ENCODE assay signal across 8 cellular contexts in genomic region chr16:66603537-66604375, GRCh38. TPM values are rescaled to one million over a fixed set of nuclear protein-coding genes. Genes with fewer than 3 reads are reported as not detected.
A peak's percentile ranks its signal among the peaks of the same experiment; 100 is the strongest.
DNase-seq lines count a peak whose midpoint lies in the region; ATAC-seq and TF ChIP-seq lines count a peak whose summit lies in the region.

No MANE protein-coding gene starts in this region.

- CTCF ChIA-PET in HEK293 (lab: Yijun Ruan, JAX) = interaction anchor here (0.5 to 1.5 kb wide), 4 partner anchors 61 to 199 kb away, joined by 3 to 9 read pairs (median 3); no protein-coding TSS in a partner anchor

- DNase-seq in CD14-positive monocyte (ENCODE audit: low spot score) (peak; percentile 52), Peyer's patch (peak in 2 of 3 donors; percentile 72 to 85), pons (ENCODE audit: low spot score) (peak; percentile 34), ureter (ENCODE audit: low spot score) (peak; percentile 82)
- DNase-seq in activated T-helper 1 cell treated with anti-CD3 and anti-CD28 coated beads, Interleukin-2, amount 50 U/mL, for 16 hours (ENCODE audit: low read depth in 1 of 2, low spot score in 1 of 2) = peak; percentile 50 to 62

- H3K4me1 ChIP-seq in HEK293 (ENCODE audit: control insufficient read depth, insufficient read depth, low read length) (no peaks in the 10 kb centered on the region), Peyer's patch (peaks cover 0 to 35% (median 16%) of the 10 kb centered on the region in 4 donors), gastroesophageal sphincter (peaks cover 0 to 52% (median 15%) of the 10 kb centered on the region in 3 donors)

- no peak for TF ChIP-seq CTCF in CD14-positive monocyte (IDR thresholded peaks at IDR 0.05)
- peak; percentile 46 for TF ChIP-seq CTCF in HEK293 (tag by site-specific recombination; IDR thresholded peaks at IDR 0.05)
- TF ChIP-seq CTCF in Peyer's patch (IDR thresholded peaks at IDR 0.05) = no peak
- no peak for TF ChIP-seq CTCF in gastroesophageal sphincter (IDR thresholded peaks at IDR 0.05)

- no peak for TF ChIP-seq EP300 in gastroesophageal sphincter (IDR thresholded peaks at IDR 0.05)

- peaks cover 43% of the 10 kb centered on the region for H3K4me1 Mint-ChIP-seq in CD14-positive monocyte

- no peaks in the 10 kb centered on the region for H3K27me3 ChIP-seq in Peyer's patch
- H3K27me3 ChIP-seq in gastroesophageal sphincter = peaks cover 50% of the 10 kb centered on the region

- POLR2A ChIA-PET in HEK293 (lab: Yijun Ruan, JAX) = interaction anchor here (1.0 kb wide), 1 partner anchor 239 kb away, joined by 3 read pairs; no protein-coding TSS in a partner anchor

- H3K4me3 ChIP-seq in HEK293 (ENCODE audit: low read depth, low read length) (peak overlapping the region; percentile 69), Peyer's patch (peak overlapping the region; percentile 75 to 83 (median 81)), gastroesophageal sphincter (peak overlapping the region; percentile 30 to 79)

- H3K27ac Mint-ChIP-seq in CD14-positive monocyte = peak overlapping the region in 6 of 7 donors; percentile 52 to 90 (median 76)

- H3K36me3 ChIP-seq in HEK293 (ENCODE audit: control insufficient read depth in 2 of 2, insufficient read depth in 1 of 2, low read length in 2 of 2) (peaks cover 0 to 2% of the 10 kb centered on the region in 2 experiments; a peak in 1 of 3 replicates), Peyer's patch (no peaks in the 10 kb centered on the region), gastroesophageal sphincter (no peaks in the 10 kb centered on the region)

- WGBS in gastroesophageal sphincter (ENCODE audit: low coverage in 1 of 2), 2 donors = 6 to 13% methylated on average over 6 to 31 of the region's 32 CpGs

- peak overlapping the region; percentile 80 for H3K27ac ChIP-seq in HEK293 (ENCODE audit: extremely low read depth, low read depth, low read length)
- peak overlapping the region; percentile 82 to 87 (median 84) for H3K27ac ChIP-seq in Peyer's patch
- H3K27ac ChIP-seq in gastroesophageal sphincter = peak overlapping the region in 3 of 4 donors; percentile 85 to 91 (median 87)

- ATAC-seq in gastroesophageal sphincter (peak; percentile 23), HG02588 (IDR thresholded peaks at IDR 0.05; ENCODE audit: unreplicated experiment) (no peak)

- peaks cover 7 to 24% of the 10 kb centered on the region in 2 donors for H3K36me3 Mint-ChIP-seq in CD14-positive monocyte

- intact Hi-C loops in CD14-positive monocyte (cut with micrococcal nuclease) = loop anchor here (2.0 to 10.0 kb wide), 3 partner anchors 36 to 261 kb away; partner anchors contain the start of gene CMTM1 (in 1 of the 2)

- peak overlapping the region; percentile 93 to 95 for H3K4me3 Mint-ChIP-seq in CD14-positive monocyte

- no peak for TF ChIP-seq POLR2A in Peyer's patch (IDR thresholded peaks at IDR 0.05)
- no peak for TF ChIP-seq POLR2A in gastroesophageal sphincter (IDR thresholded peaks at IDR 0.05)

- no peaks in the 10 kb centered on the region for H3K9me3 ChIP-seq in HEK293 (ENCODE audit: control insufficient read depth, insufficient read depth, low read depth, low read length)
- H3K9me3 ChIP-seq in Peyer's patch = peaks cover 0 to 10% (median 0%) of the 10 kb centered on the region in 4 donors
- H3K9me3 ChIP-seq in gastroesophageal sphincter = no peaks in the 10 kb centered on the region

- peaks cover 9 to 15% (median 12%) of the 10 kb centered on the region in 3 donors for H3K27me3 Mint-ChIP-seq in CD14-positive monocyte (ENCODE audit: low read depth in 3 of 3)

- H3K9me3 Mint-ChIP-seq in CD14-positive monocyte = peaks cover 0 to 12% (median 8%) of the 10 kb centered on the region in 7 donors

TF ChIP-seq in HEK293, 187 proteins besides CTCF, POLR2A, EP300 and RAD21 (continues in another document):
- TF ChIP-seq, protein P1, sequence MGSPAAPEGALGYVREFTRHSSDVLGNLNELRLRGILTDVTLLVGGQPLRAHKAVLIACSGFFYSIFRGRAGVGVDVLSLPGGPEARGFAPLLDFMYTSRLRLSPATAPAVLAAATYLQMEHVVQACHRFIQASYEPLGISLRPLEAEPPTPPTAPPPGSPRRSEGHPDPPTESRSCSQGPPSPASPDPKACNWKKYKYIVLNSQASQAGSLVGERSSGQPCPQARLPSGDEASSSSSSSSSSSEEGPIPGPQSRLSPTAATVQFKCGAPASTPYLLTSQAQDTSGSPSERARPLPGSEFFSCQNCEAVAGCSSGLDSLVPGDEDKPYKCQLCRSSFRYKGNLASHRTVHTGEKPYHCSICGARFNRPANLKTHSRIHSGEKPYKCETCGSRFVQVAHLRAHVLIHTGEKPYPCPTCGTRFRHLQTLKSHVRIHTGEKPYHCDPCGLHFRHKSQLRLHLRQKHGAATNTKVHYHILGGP (tag by site-specific recombination; IDR thresholded peaks at IDR 0.05) = peak; percentile 19; the same call in 1 of the 2 replicates
- TF ChIP-seq FEZF1 (tag by site-specific recombination; IDR thresholded peaks at IDR 0.05) = peak; percentile 15; the same call in 1 of the 2 replicates
- TF ChIP-seq, protein P2, sequence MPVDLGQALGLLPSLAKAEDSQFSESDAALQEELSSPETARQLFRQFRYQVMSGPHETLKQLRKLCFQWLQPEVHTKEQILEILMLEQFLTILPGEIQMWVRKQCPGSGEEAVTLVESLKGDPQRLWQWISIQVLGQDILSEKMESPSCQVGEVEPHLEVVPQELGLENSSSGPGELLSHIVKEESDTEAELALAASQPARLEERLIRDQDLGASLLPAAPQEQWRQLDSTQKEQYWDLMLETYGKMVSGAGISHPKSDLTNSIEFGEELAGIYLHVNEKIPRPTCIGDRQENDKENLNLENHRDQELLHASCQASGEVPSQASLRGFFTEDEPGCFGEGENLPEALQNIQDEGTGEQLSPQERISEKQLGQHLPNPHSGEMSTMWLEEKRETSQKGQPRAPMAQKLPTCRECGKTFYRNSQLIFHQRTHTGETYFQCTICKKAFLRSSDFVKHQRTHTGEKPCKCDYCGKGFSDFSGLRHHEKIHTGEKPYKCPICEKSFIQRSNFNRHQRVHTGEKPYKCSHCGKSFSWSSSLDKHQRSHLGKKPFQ (tag by site-specific recombination; IDR thresholded peaks at IDR 0.05) = no peak
- peak; percentile 59; the same call in 1 of the 2 replicates for TF ChIP-seq KLF1 (tag by site-specific recombination; IDR thresholded peaks at IDR 0.05)
- 0 out of 2 replicates have a peak, but pooled peaks have one; percentile 28 for TF ChIP-seq ZNF157 (tag by site-specific recombination; IDR thresholded peaks at IDR 0.05)
- TF ChIP-seq SP7 (tag by site-specific recombination; IDR thresholded peaks at IDR 0.05) = peak; percentile 89
- 0 out of 2 replicates have a peak, but pooled peaks have one; percentile 78 for TF ChIP-seq ZNF501 (tag by site-specific recombination; IDR thresholded peaks at IDR 0.05)
- 0 out of 2 replicates have a peak, but pooled peaks have one; percentile 16 for TF ChIP-seq ZNF76 (tag by site-specific recombination; IDR thresholded peaks at IDR 0.05; ENCODE audit: borderline replicate concordance, low read depth)
- TF ChIP-seq, protein P3, sequence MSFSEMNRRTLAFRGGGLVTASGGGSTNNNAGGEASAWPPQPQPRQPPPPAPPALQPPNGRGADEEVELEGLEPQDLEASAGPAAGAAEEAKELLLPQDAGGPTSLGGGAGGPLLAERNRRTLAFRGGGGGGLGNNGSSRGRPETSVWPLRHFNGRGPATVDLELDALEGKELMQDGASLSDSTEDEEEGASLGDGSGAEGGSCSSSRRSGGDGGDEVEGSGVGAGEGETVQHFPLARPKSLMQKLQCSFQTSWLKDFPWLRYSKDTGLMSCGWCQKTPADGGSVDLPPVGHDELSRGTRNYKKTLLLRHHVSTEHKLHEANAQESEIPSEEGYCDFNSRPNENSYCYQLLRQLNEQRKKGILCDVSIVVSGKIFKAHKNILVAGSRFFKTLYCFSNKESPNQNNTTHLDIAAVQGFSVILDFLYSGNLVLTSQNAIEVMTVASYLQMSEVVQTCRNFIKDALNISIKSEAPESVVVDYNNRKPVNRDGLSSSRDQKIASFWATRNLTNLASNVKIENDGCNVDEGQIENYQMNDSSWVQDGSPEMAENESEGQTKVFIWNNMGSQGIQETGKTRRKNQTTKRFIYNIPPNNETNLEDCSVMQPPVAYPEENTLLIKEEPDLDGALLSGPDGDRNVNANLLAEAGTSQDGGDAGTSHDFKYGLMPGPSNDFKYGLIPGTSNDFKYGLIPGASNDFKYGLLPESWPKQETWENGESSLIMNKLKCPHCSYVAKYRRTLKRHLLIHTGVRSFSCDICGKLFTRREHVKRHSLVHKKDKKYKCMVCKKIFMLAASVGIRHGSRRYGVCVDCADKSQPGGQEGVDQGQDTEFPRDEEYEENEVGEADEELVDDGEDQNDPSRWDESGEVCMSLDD (tag by site-specific recombination; IDR thresholded peaks at IDR 0.05) = peak; percentile 93
- peak; percentile 79; the same call in 1 of the 2 replicates for TF ChIP-seq ZBTB7A (tag by site-specific recombination; IDR thresholded peaks at IDR 0.05; ENCODE audit: low read depth)
- TF ChIP-seq ZBTB20 (tag by site-specific recombination; IDR thresholded peaks at IDR 0.05) = peak; percentile 85
- TF ChIP-seq ELK4 (IDR thresholded peaks at IDR 0.05; ENCODE audit: borderline replicate concordance, low read depth, low read length) = no peak

RNA-seq across cellular contexts. Expression of gene CMTM3, which starts 0.7 kb away (rescaled TPM):
- 100 to 1,000 TPM; 126 to 131 TPM for polyA plus RNA-seq in CD14-positive monocyte
- total RNA-seq in Peyer's patch = 10 to 100 TPM in 2 of 4 donors, 1 to 10 TPM in 2; 4.9 to 15.7 (median 11.3) TPM
- 10 to 100 TPM; 15.7 to 24.9 (median 19.3) TPM for total RNA-seq in gastroesophageal sphincter
- total RNA-seq in ureter = 25.4 TPM

RNA-seq across cellular contexts. Expression of gene CMTM2, which starts 24.5 kb away (rescaled TPM):
- polyA plus RNA-seq in CD14-positive monocyte = 10 to 100 TPM; 39.1 to 41.6 TPM
- not detected for total RNA-seq in Peyer's patch
- not detected for total RNA-seq in gastroesophageal sphincter
- not detected for total RNA-seq in ureter

RNA-seq across cellular contexts. Expression of gene CMTM1, which starts 37.5 kb away (rescaled TPM):
- 1 to 10 TPM; 1.6 to 2.5 TPM for polyA plus RNA-seq in CD14-positive monocyte
- total RNA-seq in Peyer's patch (1 to 10 TPM in 3 of 4 donors, not detected in 1; 1.4 to 3.6 (median 2.1) TPM), gastroesophageal sphincter (under 1 TPM in 1 of 4 donors, not detected in 3; 0.89 TPM), ureter (4.3 TPM)

RNA-seq across cellular contexts. Expression of gene CKLF, which starts 51.4 kb away (rescaled TPM):
- 100 to 1,000 TPM; 374 to 430 TPM for polyA plus RNA-seq in CD14-positive monocyte
- total RNA-seq in Peyer's patch (10 to 100 TPM in 3 of 4 donors, 1 to 10 TPM in 1; 7.5 to 47.1 (median 22.2) TPM), gastroesophageal sphincter (10 to 100 TPM; 13.1 to 31.5 (median 17.9) TPM), ureter (34.0 TPM)

RNA-seq across cellular contexts. Expression of gene TK2, which starts 53.8 kb away (rescaled TPM):
- polyA plus RNA-seq in CD14-positive monocyte = 10 to 100 TPM; 29.8 to 38.9 TPM
- total RNA-seq in Peyer's patch (10 to 100 TPM; 22.8 to 33.1 (median 27.1) TPM), gastroesophageal sphincter (10 to 100 TPM; 32.7 to 42.8 (median 37.0) TPM), ureter (37.9 TPM)
